9 cellular contexts compared by ENCODE assay signal in the genomic region with DNA sequence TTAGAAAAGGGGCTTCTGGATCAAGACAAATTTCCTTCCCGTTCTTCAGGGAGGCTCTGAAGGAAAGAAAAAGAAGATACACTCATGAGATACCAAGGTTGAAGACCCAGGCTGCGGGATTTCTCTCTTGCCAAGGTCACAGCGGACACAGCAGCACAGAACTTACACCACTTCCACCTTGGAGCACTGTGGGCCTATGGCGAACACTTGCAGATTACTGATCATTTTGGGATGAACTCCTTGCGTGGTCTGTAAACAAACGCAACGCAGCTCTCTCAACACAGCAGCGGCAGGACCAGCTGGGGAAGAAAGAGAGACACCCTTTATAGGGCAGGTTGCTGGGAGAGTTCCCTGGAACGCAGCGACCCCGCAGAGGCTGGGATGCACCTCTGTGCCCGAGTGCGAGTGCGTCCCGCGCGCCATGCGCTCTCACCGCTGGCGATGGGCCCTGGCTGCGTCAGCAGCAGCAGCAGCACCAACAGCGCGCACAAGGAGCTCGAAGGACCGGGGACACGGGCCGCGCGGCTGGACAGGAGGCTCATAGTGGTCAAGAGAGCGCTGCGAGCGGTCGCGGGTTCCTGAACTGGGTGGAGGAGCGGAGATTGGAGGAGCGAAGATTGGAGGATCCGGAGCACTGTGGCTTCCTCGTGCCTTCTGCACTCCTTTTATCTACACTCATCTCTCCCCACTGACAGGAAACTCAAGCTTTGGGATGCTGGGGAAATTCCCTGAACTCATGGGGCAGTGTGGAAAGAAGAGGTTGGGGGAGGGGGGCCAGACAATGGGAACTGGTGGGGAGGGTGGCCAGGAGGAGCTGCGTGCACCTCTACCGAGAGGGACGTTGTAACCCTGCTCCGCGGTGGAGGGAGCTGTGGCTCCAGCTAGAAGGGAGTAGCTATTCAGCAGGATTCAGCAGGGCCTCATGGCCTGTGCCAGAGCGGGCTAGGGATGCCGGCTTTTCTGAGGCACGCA.
A peak's percentile ranks its signal among the peaks of the same experiment; 100 is the strongest.
DNase-seq lines count a peak whose midpoint lies in the region; ATAC-seq and TF ChIP-seq lines count a peak whose summit lies in the region.
"Had no signal": no experiment of that assay in that cellular context is flagged by ENCODE, and none has a peak within 500 bp of the region (broad histone marks: within the 10 kb centered on the region; RNA-seq: fewer than 3 reads in every experiment).

A gene (minus strand): TSS at position 638 of the 972 bp plus-strand sequence. CDS start 96 bp downstream, at position 542.

- DNase-seq in HFF-Myc (ENCODE audit: extremely low read depth, low read depth): no peak
- DNase-seq in retina: peak; percentile 87
- DNase-seq in stimulated activated CD4-positive, alpha-beta T cell treated with anti-CD3 and anti-CD28 coated beads, Interleukin-12 subunit alpha, Interleukin-12 subunit beta, amount 100 ng/mL, for 4 hours: no peak
- no peak for DNase-seq in NCI-H2171 treated with DMSO at 0.1 percent for 48 hours (lab: John Stamatoyannopoulos, UW)
- DNase-seq: activated T-cell treated with anti-CD3 and anti-CD28 coated beads, Interleukin-2, amount 50 U/mL, for 24 hours had no signal

- peaks cover 14% of the 10 kb centered on the region for H3K4me1 ChIP-seq in iPS-15b (ENCODE audit: control insufficient read depth, insufficient read depth, low read length)

- no peaks in the 10 kb centered on the region for H3K36me3 Mint-ChIP-seq in dendritic cell treated with granulocyte-macrophage colony-stimulating factor and Interleukin-4, amounts not matched to agents 40 ng/mL and 50 ng/mL, for 4 days (ENCODE audit: low read depth)

- H3K4me3 ChIP-seq in HFF-Myc (replicated peaks; ENCODE audit: low read depth, low read length) (peak within 1 kb of the TSS; percentile 39), iPS-15b (ENCODE audit: low read depth, low read length) (peak within 1 kb of the TSS; percentile 82)

- intact Hi-C loops in dendritic cell treated with granulocyte-macrophage colony-stimulating factor and Interleukin-4, amounts not matched to agents 40 ng/mL and 50 ng/mL, for 4 days (cut with micrococcal nuclease): no loop called here

- peaks cover 9% of the 10 kb centered on the region for H3K4me1 Mint-ChIP-seq in dendritic cell treated with granulocyte-macrophage colony-stimulating factor and Interleukin-4, amounts not matched to agents 40 ng/mL and 50 ng/mL, for 4 days (ENCODE audit: low read depth)

- H3K27ac Mint-ChIP-seq in dendritic cell treated with granulocyte-macrophage colony-stimulating factor and Interleukin-4, amounts not matched to agents 40 ng/mL and 50 ng/mL, for 4 days: no peak within 1 kb of the TSS
- H3K27ac Mint-ChIP-seq: activated T-cell treated with anti-CD3 and anti-CD28 coated beads, Interleukin-2, amount 50 U/mL, for 24 hours had no signal

- H3K9ac ChIP-seq in iPS-15b (ENCODE audit: low read depth, low read length): peak within 1 kb of the TSS; percentile 90

- H3K9me3 ChIP-seq in iPS-15b (ENCODE audit: control insufficient read depth, insufficient read depth, low read length): no peaks in the 10 kb centered on the region

- H3K27me3 Mint-ChIP-seq in dendritic cell treated with granulocyte-macrophage colony-stimulating factor and Interleukin-4, amounts not matched to agents 40 ng/mL and 50 ng/mL, for 4 days: peaks cover 27% of the 10 kb centered on the region

- ATAC-seq in HG02938 (IDR thresholded peaks at IDR 0.05; ENCODE audit: unreplicated experiment) (no peak), HG03521 (IDR thresholded peaks at IDR 0.05; ENCODE audit: unreplicated experiment) (no peak)

- H3K36me3 ChIP-seq in iPS-15b (ENCODE audit: control insufficient read depth, insufficient read depth, low read length): no peaks in the 10 kb centered on the region

- no peak for TF ChIP-seq CTCF in HFF-Myc (IDR thresholded peaks at IDR 0.05; ENCODE audit: low read depth, low read length, missing control alignments)

- H3K9me3 Mint-ChIP-seq in dendritic cell treated with granulocyte-macrophage colony-stimulating factor and Interleukin-4, amounts not matched to agents 40 ng/mL and 50 ng/mL, for 4 days: no peaks in the 10 kb centered on the region
- H3K9me3 Mint-ChIP-seq: activated T-cell treated with anti-CD3 and anti-CD28 coated beads, Interleukin-2, amount 50 U/mL, for 24 hours had no signal

- H3K27me3 ChIP-seq in iPS-15b (ENCODE audit: control insufficient read depth, insufficient read depth, low read length): peaks cover 14% of the 10 kb centered on the region

- peak within 1 kb of the TSS; percentile 65 for H3K4me3 Mint-ChIP-seq in dendritic cell treated with granulocyte-macrophage colony-stimulating factor and Interleukin-4, amounts not matched to agents 40 ng/mL and 50 ng/mL, for 4 days
- H3K4me3 Mint-ChIP-seq: activated T-cell treated with anti-CD3 and anti-CD28 coated beads, Interleukin-2, amount 50 U/mL, for 24 hours had no signal
